Comparison of ENCODE assay signal across 20 cellular contexts in genomic region chr1:35488346-35488745, GRCh38.
DNase-seq lines count a peak whose midpoint lies in the region; ATAC-seq and TF ChIP-seq lines count a peak whose summit lies in the region.
"Had no signal": no experiment of that assay in that cellular context is flagged by ENCODE, and none has a peak within 500 bp of the region (broad histone marks: within the 10 kb centered on the region; RNA-seq: fewer than 3 reads in every experiment).

No MANE protein-coding gene starts in this region.

- intact Hi-C loops in activated naive CD4-positive, alpha-beta T cell treated with anti-CD3 and anti-CD28 coated beads for 36 hours (cut with micrococcal nuclease) = no loop called here
- intact Hi-C loops in sciatic nerve (cut with DNase I) = no loop called here

- peaks cover 18% of the 10 kb centered on the region for H3K4me1 Mint-ChIP-seq in activated naive CD4-positive, alpha-beta T cell treated with anti-CD3 and anti-CD28 coated beads, Interleukin-2, amount 50 U/mL, for 24 hours
- peaks cover 12% of the 10 kb centered on the region for H3K4me1 Mint-ChIP-seq in activated naive CD4-positive, alpha-beta T cell treated with anti-CD3 and anti-CD28 coated beads for 36 hours (ENCODE audit: low read depth)

- CTCF ChIA-PET in activated naive CD4-positive, alpha-beta T cell treated with anti-CD3 and anti-CD28 coated beads for 36 hours (lab: Charles Lee) = interaction anchor here (0.6 to 1.5 kb wide), 4 partner anchors 20 to 38 kb away, joined by 3 to 4 read pairs (median 4); no protein-coding TSS in a partner anchor

- H3K27me3 Mint-ChIP-seq in activated naive CD4-positive, alpha-beta T cell treated with anti-CD3 and anti-CD28 coated beads, Interleukin-2, amount 50 U/mL, for 24 hours = no peaks in the 10 kb centered on the region
- no peaks in the 10 kb centered on the region for H3K27me3 Mint-ChIP-seq in activated naive CD4-positive, alpha-beta T cell treated with anti-CD3 and anti-CD28 coated beads for 36 hours (ENCODE audit: low read depth)
- H3K27me3 Mint-ChIP-seq: dendritic cell treated with granulocyte-macrophage colony-stimulating factor and Interleukin-4, amounts not matched to agents 40 ng/mL and 50 ng/mL, for 4 days; stimulated activated naive CD8-positive, alpha-beta T cell treated with anti-CD3 and anti-CD28 coated beads, Interleukin-15, Interleukin-2, amounts not matched to agents 100 ng/mL and 50 ng/mL, for 24 hours had no signal

- peaks cover 8% of the 10 kb centered on the region for H3K9me3 Mint-ChIP-seq in activated naive CD4-positive, alpha-beta T cell treated with anti-CD3 and anti-CD28 coated beads, Interleukin-2, amount 50 U/mL, for 24 hours
- H3K9me3 Mint-ChIP-seq in activated naive CD4-positive, alpha-beta T cell treated with anti-CD3 and anti-CD28 coated beads for 36 hours = peaks cover 14% of the 10 kb centered on the region

- TF ChIP-seq CTCF in fibroblast of villous mesenchyme (IDR thresholded peaks at IDR 0.05; ENCODE audit: insufficient read depth, low read depth, low read length) = no peak

- DNase-seq in activated naive CD4-positive, alpha-beta T cell treated with anti-CD3 and anti-CD28 coated beads for 36 hours = no peak
- DNase-seq in SK-N-MC (ENCODE audit: low read depth, low spot score) (no peak), fibroblast of villous mesenchyme (ENCODE audit: low read depth) (peak; percentile 53), sciatic nerve (ENCODE audit: low spot score) (no peak), NCI-H146 (lab: John Stamatoyannopoulos, UW) (no peak)
- DNase-seq: activated effector memory CD4-positive, alpha-beta T cell treated with Interleukin-2 at 50 U/mL for 16 hours; Calu3; erythroblast; hippocampal formation; NCI-H1048; NCI-H748 treated with DMSO at 0.1 percent for 48 hours; PC-9; uterus had no signal

- H3K9ac ChIP-seq in SK-N-MC (ENCODE audit: insufficient read length) = no peak overlapping the region

- 0 out of 2 replicates have a peak overlapping the region, but pooled peaks have one; percentile 38 for H3K27ac ChIP-seq in SK-N-MC
- H3K27ac ChIP-seq: PC-9, prostate gland had no signal

- peaks cover 30% of the 10 kb centered on the region for H3K36me3 Mint-ChIP-seq in activated naive CD4-positive, alpha-beta T cell treated with anti-CD3 and anti-CD28 coated beads, Interleukin-2, amount 50 U/mL, for 24 hours
- H3K36me3 Mint-ChIP-seq in activated naive CD4-positive, alpha-beta T cell treated with anti-CD3 and anti-CD28 coated beads for 36 hours (ENCODE audit: low read depth) = peaks cover 15% of the 10 kb centered on the region

- no peaks in the 10 kb centered on the region for H3K9me3 ChIP-seq in SK-N-MC (ENCODE audit: low read depth, low read length)
- H3K9me3 ChIP-seq: prostate gland, uterus had no signal

- H3K27ac Mint-ChIP-seq in activated naive CD4-positive, alpha-beta T cell treated with anti-CD3 and anti-CD28 coated beads, Interleukin-2, amount 50 U/mL, for 24 hours = no peak overlapping the region
- H3K27ac Mint-ChIP-seq in activated naive CD4-positive, alpha-beta T cell treated with anti-CD3 and anti-CD28 coated beads for 36 hours = no peak overlapping the region
- H3K27ac Mint-ChIP-seq: dendritic cell treated with granulocyte-macrophage colony-stimulating factor and Interleukin-4, amounts not matched to agents 40 ng/mL and 50 ng/mL, for 4 days; stimulated activated naive CD8-positive, alpha-beta T cell treated with anti-CD3 and anti-CD28 coated beads, Interleukin-15, Interleukin-2, amounts not matched to agents 100 ng/mL and 50 ng/mL, for 24 hours had no signal

- no peaks in the 10 kb centered on the region for H3K36me3 ChIP-seq in SK-N-MC (ENCODE audit: insufficient read depth, low read length)
- H3K36me3 ChIP-seq: prostate gland, uterus had no signal

- H3K4me3 ChIP-seq in SK-N-MC = no peak overlapping the region
- peak overlapping the region; percentile 31 for H3K4me3 ChIP-seq in fibroblast of villous mesenchyme (ENCODE audit: low read depth, low read length)
- H3K4me3 ChIP-seq: K562, PC-9, prostate gland, uterus had no signal

- peak; percentile 10 for ATAC-seq in sciatic nerve
- ATAC-seq in HG03045 (IDR thresholded peaks at IDR 0.05; ENCODE audit: unreplicated experiment) = no peak
- ATAC-seq in GM19035 (IDR thresholded peaks at IDR 0.05; ENCODE audit: unreplicated experiment) = no peak
- ATAC-seq: K562 had no signal

- H3K4me3 Mint-ChIP-seq in activated naive CD4-positive, alpha-beta T cell treated with anti-CD3 and anti-CD28 coated beads, Interleukin-2, amount 50 U/mL, for 24 hours = peak overlapping the region; percentile 0
- no peak overlapping the region for H3K4me3 Mint-ChIP-seq in activated naive CD4-positive, alpha-beta T cell treated with anti-CD3 and anti-CD28 coated beads for 36 hours
- H3K4me3 Mint-ChIP-seq: dendritic cell treated with granulocyte-macrophage colony-stimulating factor and Interleukin-4, amounts not matched to agents 40 ng/mL and 50 ng/mL, for 4 days; stimulated activated naive CD8-positive, alpha-beta T cell treated with anti-CD3 and anti-CD28 coated beads, Interleukin-15, Interleukin-2, amounts not matched to agents 100 ng/mL and 50 ng/mL, for 24 hours had no signal
